Comparison of ENCODE assay signal across 8 cellular contexts in genomic region chr9:94167055-94167346, GRCh38.
A peak's percentile ranks its signal among the peaks of the same experiment; 100 is the strongest.
DNase-seq lines count a peak whose midpoint lies in the region; ATAC-seq and TF ChIP-seq lines count a peak whose summit lies in the region.

No MANE protein-coding gene starts in this region.

- no peak for TF ChIP-seq CTCF in OCI-LY7 (conservative IDR thresholded peaks at IDR 0.05; ENCODE audit: low read length)
- no peak for TF ChIP-seq CTCF in endothelial cell (IDR thresholded peaks at IDR 0.05; ENCODE audit: unreplicated experiment)
- peak; percentile 25 for TF ChIP-seq CTCF in osteocyte (IDR thresholded peaks at IDR 0.05)

- peak overlapping the region; percentile 82 for H3K4me2 ChIP-seq in OCI-LY7 (ENCODE audit: low read length)

- POLR2A ChIA-PET in OCI-LY7 (lab: Charles Lee): no interaction called here

- H3K4me3 Mint-ChIP-seq in endothelial cell (ENCODE audit: unreplicated experiment) (peak overlapping the region; percentile 95), osteocyte (ENCODE audit: unreplicated experiment) (peak overlapping the region; percentile 83)

- CTCF ChIA-PET in OCI-LY7 (lab: Charles Lee; ENCODE audit: unreplicated experiment): no interaction called here

- peaks cover 52% of the 10 kb centered on the region for H3K79me2 ChIP-seq in OCI-LY7 (ENCODE audit: insufficient read depth, low read depth, low read length)

- H3K27ac ChIP-seq in OCI-LY7 (ENCODE audit: low read depth, low read length, poor library complexity, severe bottlenecking): peak overlapping the region; percentile 87

- no peaks in the 10 kb centered on the region for H3K9me2 ChIP-seq in OCI-LY7 (ENCODE audit: insufficient read depth, low read length)

- intact Hi-C loops in OCI-LY7 (cut with micrococcal nuclease; ENCODE audit: unreplicated experiment): loop anchor here (5.0 kb wide), 1 partner anchor 1710 kb away; the partner anchor contains the start of gene ERCC6L2

- BruUV-seq in OCI-LY7 (replicated peaks; lab: Mats Ljungman, UMichigan): no TSS peak

- no peak for DNase-seq in OCI-LY7 (ENCODE audit: low spot score)
- DNase-seq in endothelial cell (ENCODE audit: low spot score): peak; percentile 83
- DNase-seq in osteocyte (ENCODE audit: extremely low spot score, unreplicated experiment): no peak
- no peak for DNase-seq in NK-92 treated with Interleukin-12 subunit alpha and Interleukin-12 subunit beta, amount 100 ng/mL, for 24 hours (lab: John Stamatoyannopoulos, UW)
- DNase-seq in H4 (ENCODE audit: low spot score): no peak
- DNase-seq in DMS53 (lab: John Stamatoyannopoulos, UW): no peak
- no peak for DNase-seq in iPS-NIHi11 (ENCODE audit: low spot score)

- H3K9me3 Mint-ChIP-seq in endothelial cell (ENCODE audit: unreplicated experiment): no peaks in the 10 kb centered on the region
- H3K9me3 Mint-ChIP-seq in osteocyte (ENCODE audit: unreplicated experiment): no peaks in the 10 kb centered on the region

- no peaks in the 10 kb centered on the region for H3K9me3 ChIP-seq in OCI-LY7 (ENCODE audit: low read length)

- peaks cover 28% of the 10 kb centered on the region for H3K4me1 Mint-ChIP-seq in endothelial cell (ENCODE audit: unreplicated experiment)
- peaks cover 50% of the 10 kb centered on the region for H3K4me1 Mint-ChIP-seq in osteocyte (ENCODE audit: unreplicated experiment)

- H3K27ac Mint-ChIP-seq in endothelial cell (ENCODE audit: unreplicated experiment) (peak overlapping the region; percentile 98), osteocyte (ENCODE audit: unreplicated experiment) (peak overlapping the region; percentile 83)

- peaks cover 13% of the 10 kb centered on the region for H3K27me3 Mint-ChIP-seq in endothelial cell (ENCODE audit: unreplicated experiment)
- no peaks in the 10 kb centered on the region for H3K27me3 Mint-ChIP-seq in osteocyte (ENCODE audit: unreplicated experiment)

- ATAC-seq in GM19438 (IDR thresholded peaks at IDR 0.05; ENCODE audit: low read depth, unreplicated experiment): peak; percentile 6

- H3K4me1 ChIP-seq in OCI-LY7 (ENCODE audit: insufficient read depth, low read length, poor library complexity, severe bottlenecking): peaks cover 47% of the 10 kb centered on the region

- H3K36me3 ChIP-seq in OCI-LY7 (ENCODE audit: insufficient read depth, low read length): peaks cover 49% of the 10 kb centered on the region

- H2AFZ ChIP-seq in OCI-LY7 (ENCODE audit: low read length): no peak overlapping the region

- H3K4me3 ChIP-seq in OCI-LY7 (ENCODE audit: low read depth, low read length, poor library complexity, severe bottlenecking): peak overlapping the region; percentile 83

- H3K36me3 Mint-ChIP-seq in endothelial cell (ENCODE audit: low read depth, unreplicated experiment) (peaks cover 4% of the 10 kb centered on the region), osteocyte (ENCODE audit: unreplicated experiment) (no peaks in the 10 kb centered on the region)

- H4K20me1 ChIP-seq in OCI-LY7 (ENCODE audit: insufficient read depth, low read length): peaks cover 32% of the 10 kb centered on the region
